26 cellular contexts compared by ENCODE assay signal in the genomic region with DNA sequence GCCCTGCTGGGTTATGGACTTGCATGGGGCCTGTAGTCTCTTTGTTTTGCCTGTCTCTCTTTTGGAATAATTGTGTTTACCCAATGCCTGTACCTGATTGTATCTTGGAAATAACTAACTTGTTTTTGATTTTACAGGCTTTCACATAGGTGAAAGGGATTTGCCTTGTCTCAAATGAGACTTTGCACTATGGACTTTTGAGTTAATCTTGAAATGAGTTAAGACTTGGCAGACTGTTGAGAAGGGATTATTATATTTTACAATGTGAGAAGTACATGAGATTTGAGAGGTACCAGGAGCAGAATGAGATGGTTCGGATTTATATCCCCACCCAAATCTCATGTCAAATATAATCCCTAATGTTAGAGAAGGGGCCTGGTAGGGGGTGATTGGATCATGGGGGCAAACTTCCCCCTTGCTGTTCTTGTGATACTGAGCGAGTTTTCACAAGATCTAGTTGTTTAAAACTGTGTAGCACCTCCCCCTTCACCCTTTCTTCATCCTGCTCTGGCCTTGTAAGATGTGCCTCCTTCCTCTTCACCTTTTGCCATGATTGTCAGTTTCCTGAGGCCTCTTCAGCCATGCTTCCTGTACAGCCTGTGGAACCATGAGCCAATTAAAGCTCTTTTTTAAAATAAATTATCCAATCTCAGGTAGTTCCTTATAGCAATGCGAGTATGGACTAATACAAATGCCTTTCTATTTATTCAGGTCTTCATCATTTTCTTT.
"Had no signal": no experiment of that assay in that cellular context is flagged by ENCODE, and none has a peak within 500 bp of the region (broad histone marks: within the 10 kb centered on the region; RNA-seq: fewer than 3 reads in every experiment).

No MANE protein-coding gene starts in this region.

- H3K9me3 ChIP-seq: colonic mucosa, esophagus squamous epithelium, gastroesophageal sphincter had no signal

- H3K27me3 ChIP-seq: colonic mucosa, esophagus squamous epithelium, gastroesophageal sphincter had no signal

- H3K27ac Mint-ChIP-seq: activated B cell treated with CpG ODN at 0.5 μM for 24 hours; activated CD8-positive, alpha-beta T cell treated with anti-CD3 and anti-CD28 coated beads for 36 hours; activated naive CD8-positive, alpha-beta T cell; activated T-helper 17 cell treated with anti-CD3 and anti-CD28 coated beads, Interleukin-2, amount 50 U/mL, for 72 hours; T-cell; T-helper 1 cell treated with Interleukin-12 subunit alpha and Interleukin-12 subunit beta and Interleukin-4 antibody, amounts not matched to agents 30 μg/mL and 1 μg/mL, for 36 hours had no signal

- H3K27ac ChIP-seq: colonic mucosa, epithelial cell of prostate, esophagus squamous epithelium, gastroesophageal sphincter, WERI-Rb-1 had no signal

- H3K4me1 Mint-ChIP-seq: activated T-helper 17 cell treated with anti-CD3 and anti-CD28 coated beads, Interleukin-2, amount 50 U/mL, for 72 hours had no signal

- H3K27me3 Mint-ChIP-seq: activated B cell treated with CpG ODN at 0.5 μM for 24 hours; activated CD8-positive, alpha-beta T cell treated with anti-CD3 and anti-CD28 coated beads for 36 hours; activated naive CD8-positive, alpha-beta T cell; activated T-helper 17 cell treated with anti-CD3 and anti-CD28 coated beads, Interleukin-2, amount 50 U/mL, for 72 hours had no signal

- H3K4me3 ChIP-seq: colonic mucosa, esophagus squamous epithelium, gastroesophageal sphincter had no signal

- H3K36me3 ChIP-seq: colonic mucosa, esophagus squamous epithelium, gastroesophageal sphincter, WERI-Rb-1 had no signal

- H3K4me3 Mint-ChIP-seq: activated B cell treated with CpG ODN at 0.5 μM for 24 hours; activated CD8-positive, alpha-beta T cell treated with anti-CD3 and anti-CD28 coated beads for 36 hours; activated naive CD8-positive, alpha-beta T cell; activated T-cell treated with anti-CD3 and anti-CD28 coated beads, Interleukin-2, amount 50 U/mL, for 4 hours; activated T-helper 17 cell treated with anti-CD3 and anti-CD28 coated beads, Interleukin-2, amount 50 U/mL, for 72 hours; T-cell; T-helper 1 cell treated with Interleukin-12 subunit alpha and Interleukin-12 subunit beta and Interleukin-4 antibody, amounts not matched to agents 30 μg/mL and 1 μg/mL, for 36 hours had no signal

- H3K36me3 Mint-ChIP-seq: activated naive CD8-positive, alpha-beta T cell; T-cell had no signal

- H3K9me3 Mint-ChIP-seq: activated B cell treated with CpG ODN at 0.5 μM for 24 hours; activated CD8-positive, alpha-beta T cell treated with anti-CD3 and anti-CD28 coated beads for 36 hours; activated T-cell treated with anti-CD3 and anti-CD28 coated beads, Interleukin-2, amount 50 U/mL, for 4 hours; activated T-helper 17 cell treated with anti-CD3 and anti-CD28 coated beads, Interleukin-2, amount 50 U/mL, for 72 hours; T-cell; T-helper 1 cell treated with Interleukin-12 subunit alpha and Interleukin-12 subunit beta and Interleukin-4 antibody, amounts not matched to agents 30 μg/mL and 1 μg/mL, for 36 hours had no signal

- H3K4me1 ChIP-seq: colonic mucosa, esophagus squamous epithelium, gastroesophageal sphincter had no signal

- ATAC-seq: activated CD4-positive, CD25-positive, alpha-beta regulatory T cell treated with anti-CD3 and anti-CD28 coated beads, Interleukin-2, amount 50 U/mL, for 24 hours; activated CD8-positive, alpha-beta T cell treated with anti-CD3 and anti-CD28 coated beads for 36 hours; activated T-cell treated with anti-CD3 and anti-CD28 coated beads, Interleukin-2, amount 50 U/mL, for 4 hours; activated T-helper 17 cell treated with anti-CD3 and anti-CD28 coated beads, Interleukin-2, amount 50 U/mL, for 72 hours; gastroesophageal sphincter; T-cell had no signal

- DNase-seq: activated B cell treated with CpG ODN at 0.5 μM for 24 hours; activated CD4-positive, alpha-beta T cell treated with anti-CD3 and anti-CD28 coated beads for 48 hours; activated CD4-positive, alpha-beta T cell treated with anti-CD3 and anti-CD28 coated beads, Interleukin-2, amount 50 U/mL, for 1 hour; activated CD4-positive, alpha-beta T cell treated with anti-CD3 and anti-CD28 coated beads, Interleukin-2, amount 50 U/mL, for 48 hours; activated CD8-positive, alpha-beta memory T cell treated with anti-CD3 and anti-CD28 coated beads for 24 hours; activated CD8-positive, alpha-beta T cell treated with anti-CD3 and anti-CD28 coated beads for 36 hours; activated effector memory CD4-positive, alpha-beta T cell treated with Interleukin-2 at 50 U/mL for 16 hours; activated gamma-delta T cell treated with Interleukin-2 at 50 U/mL for 16 hours; activated naive CD4-positive, alpha-beta T cell treated with anti-CD3 and anti-CD28 coated beads, Interleukin-2, amount 50 U/mL, for 16 hours; activated naive CD4-positive, alpha-beta T cell treated with Interleukin-2 at 50 U/mL for 16 hours; activated T-cell treated with anti-CD3 and anti-CD28 coated beads, Interleukin-2, amount 50 U/mL, for 4 hours; caudate nucleus; colonic mucosa; effector CD8-positive, alpha-beta T cell; esophagus squamous epithelium; foreskin melanocyte; head of caudate nucleus; T-cell; T1000; WERI-Rb-1 had no signal
